8 cellular contexts compared by ENCODE assay signal in the genomic region with DNA sequence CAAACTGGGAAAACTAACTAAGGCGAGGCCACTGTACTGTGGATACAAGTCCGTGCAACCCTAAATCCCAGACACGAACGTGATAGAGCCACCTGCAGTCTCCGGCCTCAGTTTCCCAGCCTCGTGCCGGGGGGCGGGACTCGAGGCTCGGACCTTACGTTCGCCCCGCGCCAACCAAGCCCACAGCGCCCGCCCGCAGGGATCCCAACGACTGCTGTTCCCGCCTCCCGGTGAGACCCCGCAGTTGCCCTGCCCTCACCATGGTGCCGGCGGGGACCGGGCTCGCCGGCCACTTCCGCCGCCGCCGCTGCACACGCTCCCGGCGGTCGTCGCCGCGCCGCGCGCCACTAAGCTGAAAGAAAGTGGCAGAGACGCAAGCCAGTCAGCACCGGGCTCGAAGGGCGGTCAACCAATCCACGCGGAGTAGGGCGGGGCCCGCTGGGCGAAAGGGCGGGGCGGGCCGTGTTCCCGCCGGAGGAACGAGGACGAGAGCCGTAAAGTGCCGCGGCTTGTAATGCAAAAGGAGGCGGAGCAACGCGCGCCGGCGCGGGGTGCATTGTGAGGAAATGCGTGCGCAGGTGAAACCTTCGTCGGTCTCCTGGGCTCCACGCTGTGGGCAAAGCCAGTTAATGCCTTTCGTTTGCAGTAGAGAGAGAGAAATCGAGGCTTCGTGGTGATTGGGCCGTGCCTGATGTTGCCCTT. TPM values are rescaled to one million over a fixed set of nuclear protein-coding genes. Genes with fewer than 3 reads are reported as not detected.
A peak's percentile ranks its signal among the peaks of the same experiment; 100 is the strongest.
DNase-seq lines count a peak whose midpoint lies in the region; ATAC-seq and TF ChIP-seq lines count a peak whose summit lies in the region.

LSM4 (minus strand) TSS at position 318 of the 702 bp plus-strand sequence; CDS start at position 262, 56 bp downstream.

- no peaks in the 10 kb centered on the region for H3K27me3 ChIP-seq in CD4-positive, alpha-beta memory T cell (ENCODE audit: insufficient read depth, low read length)
- no peaks in the 10 kb centered on the region for H3K27me3 ChIP-seq in liver (ENCODE audit: control insufficient read depth in 4 of 4, insufficient read depth in 4 of 4, low read length in 3 of 4)

- H3K36me3 ChIP-seq in CD4-positive, alpha-beta memory T cell (ENCODE audit: insufficient read depth, low read length), result no peaks in the 10 kb centered on the region
- no peaks in the 10 kb centered on the region for H3K36me3 ChIP-seq in liver (ENCODE audit: control insufficient read depth in 4 of 4, insufficient read depth in 3 of 4, low read depth in 1 of 4, low read length in 3 of 4)

- peaks cover 2 to 4% of the 10 kb centered on the region in 2 donors for H3K36me3 Mint-ChIP-seq in CD4-positive, alpha-beta memory T cell

- peak in 1 of 2 donors; percentile 66 for TF ChIP-seq RAD21 in liver (IDR thresholded peaks at IDR 0.05)

- H3K4me1 ChIP-seq in CD4-positive, alpha-beta memory T cell (ENCODE audit: insufficient read depth, low read length), result peaks cover 59% of the 10 kb centered on the region
- H3K4me1 ChIP-seq in liver (ENCODE audit: control insufficient read depth in 4 of 4, insufficient read depth in 4 of 4, low read length in 3 of 4), result peaks cover 13 to 49% (median 35%) of the 10 kb centered on the region in 4 donors

- H3K27ac ChIP-seq in CD4-positive, alpha-beta memory T cell (ENCODE audit: low read depth, low read length), result peak within 1 kb of the TSS; percentile 68
- H3K27ac ChIP-seq in liver (ENCODE audit: low read depth in 1 of 2, low read length in 2 of 2), result peak within 1 kb of the TSS; percentile 90 to 92

- H3K9ac ChIP-seq in liver (ENCODE audit: low read depth in 1 of 2, low read length in 2 of 2), result peak within 1 kb of the TSS; percentile 76 to 93

- ATAC-seq in GM19438 (IDR thresholded peaks at IDR 0.05; ENCODE audit: low read depth, unreplicated experiment) (peak; percentile 91), HG03575 (IDR thresholded peaks at IDR 0.05; ENCODE audit: extremely low read depth, insufficient number of reproducible peaks, low FRiP score, unreplicated experiment) (peak; percentile 69)

- H3K4me3 ChIP-seq in CD4-positive, alpha-beta memory T cell (ENCODE audit: low read length in 2 of 2), result peak within 1 kb of the TSS; percentile 61 to 81
- H3K4me3 ChIP-seq in liver (ENCODE audit: low read depth in 1 of 3, low read length in 3 of 3), result peak within 1 kb of the TSS; percentile 84 to 89 (median 88)

- peak within 1 kb of the TSS; percentile 86 to 98 (median 97) for H3K27ac Mint-ChIP-seq in CD4-positive, alpha-beta memory T cell

- CTCF ChIA-PET in CD4-positive, alpha-beta memory T cell (lab: Charles Lee; ENCODE audit: partially characterized antibody), result interaction anchor here (0.6 to 9.4 kb wide), 10 partner anchors 8 to 65 kb away, joined by 3 to 255 read pairs (median 4); partner anchors contain the start of gene JUND

- POLR2A ChIA-PET in CD4-positive, alpha-beta memory T cell (lab: Charles Lee; ENCODE audit: partially characterized antibody), result interaction anchor here (1.0 to 28.5 kb wide), 7 partner anchors 9 to 130 kb away, joined by 3 to 1691 read pairs (median 19); partner anchors contain the start of genes IQCN, JUND, MPV17L2 and RAB3A

- WGBS in liver, result under 1% methylated on average over 75 of the region's 75 CpGs

- TF ChIP-seq CTCF in liver (IDR thresholded peaks at IDR 0.05; ENCODE audit: low read depth, low read length, missing input control), result peak; percentile 38

- H3K4me1 Mint-ChIP-seq in CD4-positive, alpha-beta memory T cell, result peaks cover 32 to 59% (median 45%) of the 10 kb centered on the region in 4 donors

- intact Hi-C loops in CD4-positive, alpha-beta memory T cell (cut with micrococcal nuclease), result loop anchor here (1.0 to 5.0 kb wide), 5 partner anchors 19 to 206 kb away; partner anchors contain the start of gene RAB3A

- H3K4me3 Mint-ChIP-seq in CD4-positive, alpha-beta memory T cell, result peak within 1 kb of the TSS; percentile 75 to 88 (median 86)

- H3K9me3 Mint-ChIP-seq in CD4-positive, alpha-beta memory T cell, result no peaks in the 10 kb centered on the region

- H3K9me3 ChIP-seq in CD4-positive, alpha-beta memory T cell (ENCODE audit: control insufficient read depth in 1 of 2, low read length in 2 of 2), result no peaks in the 10 kb centered on the region
- H3K9me3 ChIP-seq in liver (ENCODE audit: control insufficient read depth in 4 of 4, low read length in 3 of 4), result no peaks in the 10 kb centered on the region

- DNase-seq in CD4-positive, alpha-beta memory T cell, result peak; percentile 99 to 100 (median 99)
- DNase-seq in NCI-H82 (lab: John Stamatoyannopoulos, UW) (peak; percentile 100), dermis microvascular lymphatic vessel endothelial cell (ENCODE audit: low read depth in 2 of 2) (peak; percentile 93 to 98)
- DNase-seq in activated CD4-positive, alpha-beta T cell treated with anti-CD3 and anti-CD28 coated beads, Interleukin-2, amount 50 U/mL, for 48 hours, result peak; percentile 99 to 100
- DNase-seq in stimulated activated CD4-positive, alpha-beta T cell treated with anti-CD3 and anti-CD28 coated beads, Interleukin-4, amount 100 ng/mL, for 24 hours, result peak; percentile 99

- no peaks in the 10 kb centered on the region for H3K27me3 Mint-ChIP-seq in CD4-positive, alpha-beta memory T cell

TF ChIP-seq in liver, 16 proteins besides CTCF, POLR2A, EP300 and RAD21:
- TF ChIP-seq RXRA (IDR thresholded peaks at IDR 0.05), result peak; percentile 18 to 30
- TF ChIP-seq MAX (IDR thresholded peaks at IDR 0.05), result peak; percentile 85
- no peak for TF ChIP-seq HNF4A (conservative IDR thresholded peaks at IDR 0.05)
- no peak for TF ChIP-seq FOXA2 (IDR thresholded peaks at IDR 0.05)
- TF ChIP-seq EGR1 (IDR thresholded peaks at IDR 0.05; ENCODE audit: low read depth in 2 of 2), result peak in 1 of 2 donors; percentile 37
- no peak for TF ChIP-seq HNF4G (IDR thresholded peaks at IDR 0.05)
- TF ChIP-seq REST (IDR thresholded peaks at IDR 0.05), result peak; percentile 73
- TF ChIP-seq YY1 (IDR thresholded peaks at IDR 0.05), result peak; percentile 86
- no peak for TF ChIP-seq JUND (IDR thresholded peaks at IDR 0.05)
- no peak for TF ChIP-seq TAF1 (conservative IDR thresholded peaks at IDR 0.05)
- TF ChIP-seq, protein P1, sequence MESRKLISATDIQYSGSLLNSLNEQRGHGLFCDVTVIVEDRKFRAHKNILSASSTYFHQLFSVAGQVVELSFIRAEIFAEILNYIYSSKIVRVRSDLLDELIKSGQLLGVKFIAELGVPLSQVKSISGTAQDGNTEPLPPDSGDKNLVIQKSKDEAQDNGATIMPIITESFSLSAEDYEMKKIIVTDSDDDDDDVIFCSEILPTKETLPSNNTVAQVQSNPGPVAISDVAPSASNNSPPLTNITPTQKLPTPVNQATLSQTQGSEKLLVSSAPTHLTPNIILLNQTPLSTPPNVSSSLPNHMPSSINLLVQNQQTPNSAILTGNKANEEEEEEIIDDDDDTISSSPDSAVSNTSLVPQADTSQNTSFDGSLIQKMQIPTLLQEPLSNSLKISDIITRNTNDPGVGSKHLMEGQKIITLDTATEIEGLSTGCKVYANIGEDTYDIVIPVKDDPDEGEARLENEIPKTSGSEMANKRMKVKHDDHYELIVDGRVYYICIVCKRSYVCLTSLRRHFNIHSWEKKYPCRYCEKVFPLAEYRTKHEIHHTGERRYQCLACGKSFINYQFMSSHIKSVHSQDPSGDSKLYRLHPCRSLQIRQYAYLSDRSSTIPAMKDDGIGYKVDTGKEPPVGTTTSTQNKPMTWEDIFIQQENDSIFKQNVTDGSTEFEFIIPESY (IDR thresholded peaks at IDR 0.05), result peak; percentile 95
- no peak for TF ChIP-seq FOXA1 (IDR thresholded peaks at IDR 0.05)
- TF ChIP-seq SP1 (IDR thresholded peaks at IDR 0.05), result peak; percentile 89
- no peak for TF ChIP-seq ATF3 (IDR thresholded peaks at IDR 0.05)
- no peak for TF ChIP-seq NR2F2 (IDR thresholded peaks at IDR 0.05)
- TF ChIP-seq GABPA (IDR thresholded peaks at IDR 0.05 in 1 of 2, conservative IDR thresholded peaks at IDR 0.05 in 1 of 2), result peak in 1 of 2 donors; percentile 82

RNA-seq across cellular contexts. Expression of gene LSM4, which starts in this region (rescaled TPM):
- 10 to 100 TPM; 64.2 to 65.0 TPM for total RNA-seq in CD4-positive, alpha-beta memory T cell
- 100 to 1,000 TPM; 121 to 164 TPM for polyA plus RNA-seq in CD4-positive, alpha-beta memory T cell
- total RNA-seq in dermis microvascular lymphatic vessel endothelial cell (113 and 130 TPM in 2 replicates), liver (100 to 1,000 TPM in 1 of 2 donors, 10 to 100 TPM in 1; 42.4 to 100 TPM)
- 10 to 100 TPM; 68.4 to 81.9 TPM for polyA plus RNA-seq in liver

Comparison
In these comparisons a context has a peak if more than half of its experiments do, and no peak if none do; other contexts are left out.
1. Peak in every context shown above with its lines: DNase-seq, ATAC-seq, H3K4me3 ChIP-seq and H3K27ac ChIP-seq.